In the genomic region with DNA sequence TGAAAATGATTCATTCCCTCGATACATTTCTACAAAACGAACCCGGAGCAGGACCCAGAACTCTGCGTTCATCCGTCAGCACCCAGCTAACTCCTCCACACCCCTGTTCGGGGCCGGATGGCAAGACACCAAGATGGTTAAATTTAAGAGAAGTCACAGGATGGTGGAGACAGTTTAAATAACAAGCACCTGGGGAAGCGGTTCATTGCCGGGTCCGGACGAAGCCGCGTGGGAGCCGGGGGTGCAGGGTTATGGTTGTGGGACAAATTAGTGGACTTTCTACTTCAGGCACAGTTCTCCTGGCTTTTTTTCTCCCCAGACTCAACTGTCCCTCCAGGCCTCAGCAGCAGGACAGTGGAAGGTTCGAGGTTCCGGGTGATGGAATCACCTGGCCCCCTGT, we compare ENCODE assay signal across 1 cellular context.
TF ChIP-seq lines count a peak whose summit lies in the region.

No MANE protein-coding gene starts in this region.

TF ChIP-seq in IMR-90, 13 proteins besides CTCF, POLR2A, EP300 and RAD21 (continued from another document):
- TF ChIP-seq, protein P1, sequence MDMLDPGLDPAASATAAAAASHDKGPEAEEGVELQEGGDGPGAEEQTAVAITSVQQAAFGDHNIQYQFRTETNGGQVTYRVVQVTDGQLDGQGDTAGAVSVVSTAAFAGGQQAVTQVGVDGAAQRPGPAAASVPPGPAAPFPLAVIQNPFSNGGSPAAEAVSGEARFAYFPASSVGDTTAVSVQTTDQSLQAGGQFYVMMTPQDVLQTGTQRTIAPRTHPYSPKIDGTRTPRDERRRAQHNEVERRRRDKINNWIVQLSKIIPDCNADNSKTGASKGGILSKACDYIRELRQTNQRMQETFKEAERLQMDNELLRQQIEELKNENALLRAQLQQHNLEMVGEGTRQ (IDR thresholded peaks at IDR 0.05; ENCODE audit: low read depth, low read length): no peak
- no peak for TF ChIP-seq RFX5 (IDR thresholded peaks at IDR 0.05; ENCODE audit: low read depth, low read length)
- no peak for TF ChIP-seq CEBPB (IDR thresholded peaks at IDR 0.05; ENCODE audit: low read depth, low read length)
